ENCODE assay signal across 22 cellular contexts in genomic region chr15:33112541-33113105, GRCh38.
DNase-seq lines count a peak whose midpoint lies in the region; ATAC-seq and TF ChIP-seq lines count a peak whose summit lies in the region.
"Had no signal": no experiment of that assay in that cellular context is flagged by ENCODE, and none has a peak within 500 bp of the region (broad histone marks: within the 10 kb centered on the region; RNA-seq: fewer than 3 reads in every experiment).

No MANE protein-coding gene starts in this region.

- ATAC-seq in heart left ventricle = no peak
- ATAC-seq in activated T-cell treated with anti-CD3 and anti-CD28 coated beads, Interleukin-2, amount 50 U/mL, for 72 hours (replicated peaks in 1 of 2) = no peak
- ATAC-seq: HepG2 had no signal

- H3K9me3 ChIP-seq in cardiac muscle cell (ENCODE audit: low read depth) (no peaks in the 10 kb centered on the region), heart left ventricle (no peaks in the 10 kb centered on the region), endodermal cell (ENCODE audit: control insufficient read depth, low read length) (no peaks in the 10 kb centered on the region)
- H3K9me3 ChIP-seq: SJCRH30 had no signal

- H3K4me1 Mint-ChIP-seq in nephron = peaks cover 25% of the 10 kb centered on the region
- H3K4me1 Mint-ChIP-seq in endodermal cell = peaks cover 6% of the 10 kb centered on the region
- H3K4me1 Mint-ChIP-seq in activated T-cell treated with anti-CD3 and anti-CD28 coated beads, Interleukin-2, amount 50 U/mL, for 72 hours (ENCODE audit: low read depth) = peaks cover 5% of the 10 kb centered on the region

- H3K36me3 Mint-ChIP-seq in nephron (ENCODE audit: low read depth) = no peaks in the 10 kb centered on the region
- H3K36me3 Mint-ChIP-seq in endodermal cell (ENCODE audit: low read depth) = no peaks in the 10 kb centered on the region
- H3K36me3 Mint-ChIP-seq in activated T-cell treated with anti-CD3 and anti-CD28 coated beads, Interleukin-2, amount 50 U/mL, for 72 hours (ENCODE audit: insufficient read depth in 2 of 2) = peaks cover 0 to 4% of the 10 kb centered on the region in 2 donors

- H3K36me3 ChIP-seq in cardiac muscle cell (no peaks in the 10 kb centered on the region), heart left ventricle (no peaks in the 10 kb centered on the region), brain microvascular endothelial cell (replicated peaks) (no peaks in the 10 kb centered on the region), endodermal cell (ENCODE audit: control insufficient read depth, insufficient read depth, low read length) (no peaks in the 10 kb centered on the region)
- H3K36me3 ChIP-seq: SJCRH30 had no signal

- peak overlapping the region; percentile 81 for H3K27ac ChIP-seq in cardiac muscle cell
- H3K27ac ChIP-seq in heart left ventricle = no peak overlapping the region
- H3K27ac ChIP-seq in brain microvascular endothelial cell = peak overlapping the region; percentile 97
- H3K27ac ChIP-seq in endodermal cell (ENCODE audit: low read depth, low read length) = no peak overlapping the region
- H3K27ac ChIP-seq: C4-2B, KMS-11, SJCRH30 had no signal

- WGBS in heart left ventricle, 4 donors = 60 to 72% (median 65%) methylated on average over 5 of the region's 5 CpGs
- 83 to 93% methylated on average over 2 to 5 of the region's 5 CpGs for WGBS in endodermal cell (ENCODE audit: insufficient coverage in 1 of 2, insufficient read length in 1 of 2), 2 experiments

- H3K27me3 ChIP-seq in cardiac muscle cell = no peaks in the 10 kb centered on the region
- H3K27me3 ChIP-seq in heart left ventricle = no peaks in the 10 kb centered on the region
- no peaks in the 10 kb centered on the region for H3K27me3 ChIP-seq in brain microvascular endothelial cell (replicated peaks)
- peaks cover 40% of the 10 kb centered on the region for H3K27me3 ChIP-seq in endodermal cell (ENCODE audit: control insufficient read depth, insufficient read depth, low read length, poor library complexity, severe bottlenecking)
- H3K27me3 ChIP-seq: SJCRH30 had no signal

- DNase-seq in cardiac muscle cell (ENCODE audit: low read depth in 1 of 2, low spot score in 1 of 2) (no peak), heart left ventricle (no peak), brain microvascular endothelial cell (no peak), endodermal cell (no peak), HT-29 (ENCODE audit: low spot score) (no peak), HuH-7.5 (ENCODE audit: low spot score) (no peak)
- DNase-seq in activated T-cell treated with anti-CD3 and anti-CD28 coated beads, Interleukin-2, amount 50 U/mL, for 72 hours = no peak
- DNase-seq: 8988T, DMS53, GF-D8, HFFc6, NCI-H1105 treated with DMSO at 0.1 percent for 48 hours, NCI-H1694 treated with DMSO at 0.1 percent for 48 hours, NCI-H2081 treated with DMSO at 0.1 percent for 48 hours, NCI-H2171 treated with DMSO at 0.1 percent for 48 hours, NCI-H524 treated with DMSO at 0.1 percent for 48 hours, NCI-H82, SJCRH30 had no signal

- peaks cover 66% of the 10 kb centered on the region for H3K4me1 ChIP-seq in cardiac muscle cell (ENCODE audit: low read depth)
- no peaks in the 10 kb centered on the region for H3K4me1 ChIP-seq in heart left ventricle
- peaks cover 6% of the 10 kb centered on the region for H3K4me1 ChIP-seq in endodermal cell (ENCODE audit: control insufficient read depth, insufficient read depth, low read length)

- H3K4me3 Mint-ChIP-seq in nephron (no peak overlapping the region), endodermal cell (no peak overlapping the region)
- no peak overlapping the region for H3K4me3 Mint-ChIP-seq in activated T-cell treated with anti-CD3 and anti-CD28 coated beads, Interleukin-2, amount 50 U/mL, for 72 hours
- H3K4me3 Mint-ChIP-seq: HFFc6 had no signal

- no peak overlapping the region for H3K9ac ChIP-seq in endodermal cell (ENCODE audit: extremely low read depth, low read length, poor library complexity, severe bottlenecking)
- H3K9ac ChIP-seq: KMS-11 had no signal

- intact Hi-C loops in heart left ventricle (cut with DNase I) = no loop called here

- H3K9me3 Mint-ChIP-seq in nephron = no peaks in the 10 kb centered on the region
- no peaks in the 10 kb centered on the region for H3K9me3 Mint-ChIP-seq in endodermal cell
- peaks cover 0 to 3% of the 10 kb centered on the region in 2 donors for H3K9me3 Mint-ChIP-seq in activated T-cell treated with anti-CD3 and anti-CD28 coated beads, Interleukin-2, amount 50 U/mL, for 72 hours

- H3K27me3 Mint-ChIP-seq in nephron (ENCODE audit: low read depth) (peaks cover 4% of the 10 kb centered on the region), endodermal cell (ENCODE audit: insufficient read depth) (peaks cover 50% of the 10 kb centered on the region)
- peaks cover 8% of the 10 kb centered on the region for H3K27me3 Mint-ChIP-seq in activated T-cell treated with anti-CD3 and anti-CD28 coated beads, Interleukin-2, amount 50 U/mL, for 72 hours (ENCODE audit: low read depth)

- in situ Hi-C loops in brain microvascular endothelial cell (cut with HindIII; ENCODE audit: low pct_ligation_motif_present, low sequenced_read_pairs) = no loop called here

- H3K4me3 ChIP-seq in cardiac muscle cell (no peak overlapping the region), heart left ventricle (no peak overlapping the region), brain microvascular endothelial cell (ENCODE audit: low read depth, low read length) (no peak overlapping the region), endodermal cell (ENCODE audit: low read length) (no peak overlapping the region)
- H3K4me3 ChIP-seq: SJCRH30 had no signal

- peak overlapping the region in 2 of 3 experiments; percentile 21 to 34 for H3K27ac Mint-ChIP-seq in nephron
- no peak overlapping the region for H3K27ac Mint-ChIP-seq in endodermal cell
- H3K27ac Mint-ChIP-seq in activated T-cell treated with anti-CD3 and anti-CD28 coated beads, Interleukin-2, amount 50 U/mL, for 72 hours = no peak overlapping the region
- H3K27ac Mint-ChIP-seq: HFFc6 had no signal

- TF ChIP-seq POLR2A in heart left ventricle (IDR thresholded peaks at IDR 0.05) = no peak

- TF ChIP-seq CTCF in cardiac muscle cell (IDR thresholded peaks at IDR 0.05; ENCODE audit: low read depth, low read length) (no peak), heart left ventricle (IDR thresholded peaks at IDR 0.05) (no peak), brain microvascular endothelial cell (IDR thresholded peaks at IDR 0.05; ENCODE audit: low read depth, low read length, missing control alignments) (no peak), nephron (IDR thresholded peaks at IDR 0.05; ENCODE audit: unreplicated experiment in 3 of 3) (no peak), endodermal cell (conservative IDR thresholded peaks at IDR 0.05) (no peak)

Comparison
In these comparisons a context has a peak if more than half of its experiments do, and no peak if none do; other contexts are left out.
1. H3K27ac ChIP-seq: peak in cardiac muscle cell (single experiment) and brain microvascular endothelial cell (single experiment); none in heart left ventricle (0 of 12) and endodermal cell (single experiment).
2. H3K27ac Mint-ChIP-seq: peak in nephron (2 of 3); none in endodermal cell (single experiment) and activated T-cell treated with anti-CD3 and anti-CD28 coated beads, Interleukin-2, amount 50 U/mL, for 72 hours (single experiment).